Comparison of ENCODE assay signal across 14 cellular contexts in genomic region chr22:22425783-22426624, GRCh38.
"Had no signal": no experiment of that assay in that cellular context is flagged by ENCODE, and none has a peak within 500 bp of the region (broad histone marks: within the 10 kb centered on the region; RNA-seq: fewer than 3 reads in every experiment).

No MANE protein-coding gene starts in this region.

- ATAC-seq: activated CD4-positive, CD25-positive, alpha-beta regulatory T cell treated with anti-CD3 and anti-CD28 coated beads, Interleukin-2, amount 50 U/mL, for 24 hours; effector memory CD8-positive, alpha-beta T cell; left cardiac atrium had no signal

- H3K9me3 ChIP-seq: heart right ventricle, sigmoid colon, thyroid gland had no signal

- H3K4me3 ChIP-seq: heart right ventricle, lung, sigmoid colon, thyroid gland had no signal

- H3K36me3 ChIP-seq: heart right ventricle, sigmoid colon, thyroid gland had no signal

- DNase-seq: activated CD4-positive, alpha-beta T cell treated with anti-CD3 and anti-CD28 coated beads, Interleukin-2, amount 50 U/mL, for 1 hour; activated naive CD4-positive, alpha-beta T cell; aorta; effector memory CD8-positive, alpha-beta T cell; foreskin melanocyte; heart right ventricle; left cardiac atrium; occipital lobe; sigmoid colon; stimulated activated CD4-positive, alpha-beta T cell treated with anti-CD3 and anti-CD28 coated beads, Interleukin-1b, Interleukin-23, amount 100 ng/mL, for 48 hours; T-helper 2 cell; thyroid gland had no signal

- H3K27ac ChIP-seq: heart right ventricle, sigmoid colon, thyroid gland had no signal

- H3K4me1 ChIP-seq: sigmoid colon, thyroid gland had no signal

- H3K27me3 ChIP-seq: thyroid gland had no signal
